Comparison of ENCODE assay signal across 1 cellular context in the genomic region with DNA sequence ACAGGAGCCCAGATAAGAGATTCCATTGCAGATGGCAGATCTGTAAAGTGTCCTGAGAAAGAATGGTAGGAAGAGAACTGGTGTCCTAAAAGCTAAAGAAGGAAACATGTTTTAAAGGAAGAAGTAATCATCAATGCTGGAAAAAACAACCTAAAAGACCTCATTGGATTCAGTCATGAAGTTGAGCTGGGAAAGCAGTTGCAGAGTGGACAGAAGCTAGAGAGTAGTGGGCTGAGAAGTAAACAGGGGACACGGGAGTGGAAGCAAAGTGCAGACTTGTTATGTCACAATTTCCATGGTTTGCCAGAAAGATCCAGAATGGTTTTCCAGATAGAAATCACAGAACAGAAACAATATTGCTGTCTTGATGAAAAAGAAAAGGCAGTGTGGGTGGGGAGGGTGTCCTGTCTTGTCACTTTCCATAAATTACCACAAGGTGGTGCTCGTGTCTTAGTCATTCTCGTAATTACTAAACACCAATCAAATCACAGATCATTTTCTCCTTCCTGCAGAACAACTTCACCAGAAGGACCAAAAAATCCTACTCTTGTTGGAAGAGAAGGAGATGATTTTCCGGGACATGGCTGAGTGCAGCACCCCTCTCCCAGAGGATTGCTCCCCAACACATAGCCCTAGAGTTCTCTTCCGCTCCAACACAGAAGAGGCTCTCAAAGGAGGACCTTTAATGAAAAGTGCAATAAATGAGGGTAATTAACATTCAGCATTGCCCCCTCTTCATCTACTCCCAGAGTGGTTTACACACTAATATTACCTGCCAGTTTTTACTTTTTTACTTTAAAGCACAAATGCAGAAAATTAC.
TF ChIP-seq lines count a peak whose summit lies in the region.

No MANE protein-coding gene starts in this region.

TF ChIP-seq in HCT116, 20 proteins besides CTCF, POLR2A, EP300 and RAD21 (continued from another document):
- TF ChIP-seq, protein P1, sequence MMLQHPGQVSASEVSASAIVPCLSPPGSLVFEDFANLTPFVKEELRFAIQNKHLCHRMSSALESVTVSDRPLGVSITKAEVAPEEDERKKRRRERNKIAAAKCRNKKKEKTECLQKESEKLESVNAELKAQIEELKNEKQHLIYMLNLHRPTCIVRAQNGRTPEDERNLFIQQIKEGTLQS (IDR thresholded peaks at IDR 0.05) = no peak
- TF ChIP-seq CBX3 (IDR thresholded peaks at IDR 0.05; ENCODE audit: low read depth) (no peak), EGR1 (IDR thresholded peaks at IDR 0.05; ENCODE audit: low read depth) (no peak), SRF (IDR thresholded peaks at IDR 0.05; ENCODE audit: low read depth) (no peak), EZH2 (IDR thresholded peaks at IDR 0.05) (no peak), JUND (IDR thresholded peaks at IDR 0.05) (no peak), EZH2phosphoT487 (IDR thresholded peaks at IDR 0.05; ENCODE audit: borderline replicate concordance) (no peak), CEBPB (IDR thresholded peaks at IDR 0.05; ENCODE audit: low read depth) (no peak), SIN3A (IDR thresholded peaks at IDR 0.05; ENCODE audit: low read depth) (no peak), YY1 (IDR thresholded peaks at IDR 0.05; ENCODE audit: extremely low read depth, insufficient replicate concordance, low read depth, low read length) (no peak), POLR2AphosphoS5 (IDR thresholded peaks at IDR 0.05; ENCODE audit: low read depth, low read length) (no peak), ZFX (IDR thresholded peaks at IDR 0.05) (no peak), FOSL1 (IDR thresholded peaks at IDR 0.05; ENCODE audit: low read depth) (no peak)
- TF ChIP-seq, protein P2, sequence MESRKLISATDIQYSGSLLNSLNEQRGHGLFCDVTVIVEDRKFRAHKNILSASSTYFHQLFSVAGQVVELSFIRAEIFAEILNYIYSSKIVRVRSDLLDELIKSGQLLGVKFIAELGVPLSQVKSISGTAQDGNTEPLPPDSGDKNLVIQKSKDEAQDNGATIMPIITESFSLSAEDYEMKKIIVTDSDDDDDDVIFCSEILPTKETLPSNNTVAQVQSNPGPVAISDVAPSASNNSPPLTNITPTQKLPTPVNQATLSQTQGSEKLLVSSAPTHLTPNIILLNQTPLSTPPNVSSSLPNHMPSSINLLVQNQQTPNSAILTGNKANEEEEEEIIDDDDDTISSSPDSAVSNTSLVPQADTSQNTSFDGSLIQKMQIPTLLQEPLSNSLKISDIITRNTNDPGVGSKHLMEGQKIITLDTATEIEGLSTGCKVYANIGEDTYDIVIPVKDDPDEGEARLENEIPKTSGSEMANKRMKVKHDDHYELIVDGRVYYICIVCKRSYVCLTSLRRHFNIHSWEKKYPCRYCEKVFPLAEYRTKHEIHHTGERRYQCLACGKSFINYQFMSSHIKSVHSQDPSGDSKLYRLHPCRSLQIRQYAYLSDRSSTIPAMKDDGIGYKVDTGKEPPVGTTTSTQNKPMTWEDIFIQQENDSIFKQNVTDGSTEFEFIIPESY (IDR thresholded peaks at IDR 0.05; ENCODE audit: extremely low read depth, insufficient replicate concordance, low read length) = no peak
- TF ChIP-seq, protein P3, sequence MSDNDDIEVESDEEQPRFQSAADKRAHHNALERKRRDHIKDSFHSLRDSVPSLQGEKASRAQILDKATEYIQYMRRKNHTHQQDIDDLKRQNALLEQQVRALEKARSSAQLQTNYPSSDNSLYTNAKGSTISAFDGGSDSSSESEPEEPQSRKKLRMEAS (IDR thresholded peaks at IDR 0.05) = no peak
